Comparison of ENCODE assay signal across 17 cellular contexts in genomic region chr4:168993724-168994510, GRCh38. TPM values are rescaled to one million over a fixed set of nuclear protein-coding genes. Genes with fewer than 3 reads are reported as not detected.
DNase-seq lines count a peak whose midpoint lies in the region; ATAC-seq, FAIRE-seq and TF ChIP-seq lines count a peak whose summit lies in the region.
"Had no signal": no experiment of that assay in that cellular context is flagged by ENCODE, and none has a peak within 500 bp of the region (broad histone marks: within the 10 kb centered on the region; RNA-seq: fewer than 3 reads in every experiment).

No MANE protein-coding gene starts in this region.

- H3K14ac ChIP-seq in H1 (ENCODE audit: insufficient read length): no peak overlapping the region

- H3K4me1 ChIP-seq in H1 (replicated peaks in 1 of 4; ENCODE audit: control insufficient read depth in 3 of 4, insufficient read depth in 4 of 4, low read length in 3 of 4): no peaks in the 10 kb centered on the region
- H3K4me1 ChIP-seq: upper lobe of left lung had no signal

- H3K27ac ChIP-seq in H1 (ENCODE audit: low read depth, low read length): no peak overlapping the region
- H3K27ac ChIP-seq: KMS-11, upper lobe of left lung had no signal

- no peak overlapping the region for H2BK12ac ChIP-seq in H1 (ENCODE audit: low read depth, low read length)

- no peaks in the 10 kb centered on the region for H3K23me2 ChIP-seq in H1 (ENCODE audit: low read depth, low read length)

- WGBS in H1 (ENCODE audit: extremely low coverage in 1 of 2, insufficient coverage in 1 of 2, insufficient read length in 1 of 2, insufficient replicate concordance in 2 of 2, low coverage in 1 of 2, low lambda C conversion rate in 2 of 2, missing lambda C conversion rate in 1 of 2), 2 experiments: 95% methylated on average over 13 of the region's 13 CpGs; no CpG with 5 or more reads in 1 of the 2 experiments

- no peak overlapping the region for H2AK5ac ChIP-seq in H1 (ENCODE audit: low read depth, low read length)

- H3K79me2 ChIP-seq in H1 (ENCODE audit: control insufficient read depth in 1 of 2, insufficient read depth in 2 of 2, low read length in 2 of 2): no peaks in the 10 kb centered on the region; a peak in 1 of 4 replicates

- no peak overlapping the region for H4K8ac ChIP-seq in H1 (ENCODE audit: extremely low read depth, insufficient read depth, low read length)

- no peak overlapping the region for H3K23ac ChIP-seq in H1 (ENCODE audit: insufficient read length)

- TF ChIP-seq CTCF in CD14-positive monocyte (IDR thresholded peaks at IDR 0.05) (no peak), NB4 (IDR thresholded peaks at IDR 0.05; ENCODE audit: low read depth, low read length) (no peak), H1 (IDR thresholded peaks at IDR 0.05; ENCODE audit: control extremely low read depth in 1 of 3, insufficient read depth in 1 of 3, low read depth in 1 of 3, low read length in 3 of 3) (no peak), neural crest cell (conservative IDR thresholded peaks at IDR 0.05) (no peak)

- H3K4me3 ChIP-seq in NB4 (ENCODE audit: low read depth, low read length): no peak overlapping the region
- H3K4me3 ChIP-seq in H1 (ENCODE audit: extremely low read depth in 1 of 4, insufficient read depth in 2 of 4, low read depth in 3 of 4, low read length in 4 of 4): no peak overlapping the region
- H3K4me3 ChIP-seq: upper lobe of left lung had no signal

- no peak overlapping the region for H2BK5ac ChIP-seq in H1 (ENCODE audit: low read depth, low read length)

- H4K91ac ChIP-seq in H1 (replicated peaks; ENCODE audit: insufficient read length, low read length): no peak overlapping the region

- no peak overlapping the region for H2AFZ ChIP-seq in H1 (ENCODE audit: low read length)

- no peak overlapping the region for H3K18ac ChIP-seq in H1 (ENCODE audit: extremely low read depth, low read length)

- H3K9me3 ChIP-seq in H1 (ENCODE audit: insufficient read depth in 2 of 2, low read depth in 1 of 2, low read length in 1 of 2): no peaks in the 10 kb centered on the region
- H3K9me3 ChIP-seq: upper lobe of left lung had no signal

- no peak for TF ChIP-seq POLR2A in NB4 (IDR thresholded peaks at IDR 0.05; ENCODE audit: extremely low read depth, insufficient read length)
- TF ChIP-seq POLR2A in H1 (IDR thresholded peaks at IDR 0.05; ENCODE audit: control extremely low read depth in 1 of 2, low read depth in 2 of 2, low read length in 2 of 2): no peak

- no peak overlapping the region for H3K4me3 Mint-ChIP-seq in CD14-positive monocyte
- no peak overlapping the region for H3K4me3 Mint-ChIP-seq in neural crest cell
- H3K4me3 Mint-ChIP-seq: activated naive CD4-positive, alpha-beta T cell treated with anti-CD3 and anti-CD28 coated beads, Interleukin-2, amount 50 U/mL, for 24 hours; CD4-positive, CD25-positive, alpha-beta regulatory T cell had no signal

- TF ChIP-seq EP300 in H1 (IDR thresholded peaks at IDR 0.05; ENCODE audit: borderline replicate concordance in 1 of 2, low read depth in 2 of 2, low read length in 2 of 2): no peak

- intact Hi-C loops in CD14-positive monocyte (cut with micrococcal nuclease): no loop called here

- H3K79me1 ChIP-seq in H1 (ENCODE audit: low read depth, low read length): peaks cover 2% of the 10 kb centered on the region; the same call in 1 of the 2 replicates

- H3K4me2 ChIP-seq in H1 (ENCODE audit: insufficient read depth in 1 of 2, low read depth in 2 of 2, low read length in 2 of 2): no peak overlapping the region
- H3K4me2 ChIP-seq: KMS-11 had no signal

- peaks cover 22% of the 10 kb centered on the region for H3K4me1 Mint-ChIP-seq in CD14-positive monocyte
- peaks cover 3% of the 10 kb centered on the region for H3K4me1 Mint-ChIP-seq in neural crest cell

- CTCF ChIA-PET in H1 (lab: Charles Lee; ENCODE audit: partially characterized antibody): interaction anchor here (0.6 kb wide), 1 partner anchor 168 kb away, joined by 3 read pairs; no protein-coding TSS in a partner anchor

- H4K5ac ChIP-seq in H1 (ENCODE audit: insufficient read length, low read depth, low read length): no peak overlapping the region

- H3K27me3 Mint-ChIP-seq in CD14-positive monocyte (ENCODE audit: low read depth in 3 of 3): no peaks in the 10 kb centered on the region
- no peaks in the 10 kb centered on the region for H3K27me3 Mint-ChIP-seq in neural crest cell (ENCODE audit: low read depth)
- H3K27me3 Mint-ChIP-seq: activated naive CD4-positive, alpha-beta T cell treated with anti-CD3 and anti-CD28 coated beads, Interleukin-2, amount 50 U/mL, for 24 hours; CD4-positive, CD25-positive, alpha-beta regulatory T cell had no signal

- TF ChIP-seq RAD21 in H1 (IDR thresholded peaks at IDR 0.05 in 1 of 2, conservative IDR thresholded peaks at IDR 0.05 in 1 of 2; ENCODE audit: low read depth in 2 of 2, low read length in 2 of 2): no peak

- no peak overlapping the region for H3K56ac ChIP-seq in H1 (replicated peaks; ENCODE audit: insufficient read length, low read depth, low read length)

- H3K9ac ChIP-seq in H1 (replicated peaks in 1 of 4; ENCODE audit: extremely low read depth in 1 of 4, low read depth in 3 of 4, low read length in 3 of 4): no peak overlapping the region
- H3K9ac ChIP-seq: KMS-11 had no signal

- H3K27me3 ChIP-seq in H1 (replicated peaks in 1 of 4; ENCODE audit: control insufficient read depth in 3 of 4, extremely low read depth in 1 of 4, insufficient read depth in 3 of 4, low read length in 3 of 4): no peaks in the 10 kb centered on the region
- H3K27me3 ChIP-seq: upper lobe of left lung had no signal

- H3K4ac ChIP-seq in H1 (replicated peaks; ENCODE audit: insufficient read length, low read depth, low read length): no peak overlapping the region

- ATAC-seq in GM21717 (IDR thresholded peaks at IDR 0.05; ENCODE audit: unreplicated experiment): no peak

- DNase-seq in CD14-positive monocyte (ENCODE audit: low spot score) (no peak), NB4 (ENCODE audit: low read depth) (peak; percentile 9), H1 (ENCODE audit: low read depth in 1 of 2, low spot score in 2 of 2) (no peak), neural crest cell (ENCODE audit: low read depth, low spot score) (no peak), NCI-H2081 treated with DMSO at 0.1 percent for 48 hours (lab: John Stamatoyannopoulos, UW) (no peak), GM19238 (ENCODE audit: insufficient read length, low spot score) (no peak)
- no peak for DNase-seq in central memory CD4-positive, alpha-beta T cell
- DNase-seq: activated CD4-positive, alpha-beta T cell treated with anti-CD3 and anti-CD28 coated beads, Interleukin-2, amount 50 U/mL, for 4 hours; CD4-positive, CD25-positive, alpha-beta regulatory T cell; dermis blood vessel endothelial cell; glutamatergic neuron; NCI-H226; retina; upper lobe of left lung had no signal

- H3K36me3 Mint-ChIP-seq in CD14-positive monocyte (peaks cover 49 to 62% of the 10 kb centered on the region in 2 donors), neural crest cell (ENCODE audit: low read depth) (peaks cover 6% of the 10 kb centered on the region)

- H4K20me1 ChIP-seq in H1 (replicated peaks in 1 of 2; ENCODE audit: control insufficient read depth in 1 of 2, insufficient read depth in 2 of 2, low read length in 2 of 2): peaks cover 0 to 2% of the 10 kb centered on the region in 2 experiments

- peaks cover 0 to 48% (median 8%) of the 10 kb centered on the region in 4 experiments; a peak in 5 of 8 replicates for H3K36me3 ChIP-seq in H1 (ENCODE audit: control insufficient read depth in 2 of 4, insufficient read depth in 4 of 4, low read length in 3 of 4)

- no peak overlapping the region for H2BK120ac ChIP-seq in H1 (replicated peaks; ENCODE audit: low read depth, low read length)

- H3K9me3 Mint-ChIP-seq in CD14-positive monocyte (no peaks in the 10 kb centered on the region), neural crest cell (no peaks in the 10 kb centered on the region)
- H3K9me3 Mint-ChIP-seq: activated naive CD4-positive, alpha-beta T cell treated with anti-CD3 and anti-CD28 coated beads, Interleukin-2, amount 50 U/mL, for 24 hours; CD4-positive, CD25-positive, alpha-beta regulatory T cell had no signal

- no peak overlapping the region for H2BK20ac ChIP-seq in H1 (ENCODE audit: low read length)

- POLR2A ChIA-PET in H1 (lab: Charles Lee; ENCODE audit: partially characterized antibody): interaction anchor here (0.7 to 1.3 kb wide), 2 partner anchors 9 to 16 kb away, joined by 3 to 5 read pairs; partner anchors contain the start of gene CBR4

- peak overlapping the region in 5 of 7 donors; percentile 13 to 83 (median 51) for H3K27ac Mint-ChIP-seq in CD14-positive monocyte
- peak overlapping the region; percentile 28 for H3K27ac Mint-ChIP-seq in neural crest cell (ENCODE audit: unreplicated experiment)
- H3K27ac Mint-ChIP-seq: activated naive CD4-positive, alpha-beta T cell treated with anti-CD3 and anti-CD28 coated beads, Interleukin-2, amount 50 U/mL, for 24 hours; CD4-positive, CD25-positive, alpha-beta regulatory T cell had no signal

- H2BK15ac ChIP-seq in H1 (ENCODE audit: low read length): no peak overlapping the region

- peak; percentile 55 for FAIRE-seq in H1 (lab: Jason Lieb, UNC)

TF ChIP-seq in H1, 55 proteins besides CTCF, POLR2A, EP300 and RAD21 (continues in another document):
- TF ChIP-seq RBBP5 (IDR thresholded peaks at IDR 0.05; ENCODE audit: borderline replicate concordance, low read depth, low read length): no peak
- TF ChIP-seq SP1 (IDR thresholded peaks at IDR 0.05; ENCODE audit: low read depth, low read length): no peak
- TF ChIP-seq RNF2 (IDR thresholded peaks at IDR 0.05; ENCODE audit: borderline replicate concordance, low read depth, low read length, missing control alignments, poor library complexity, severe bottlenecking): no peak
- TF ChIP-seq CEBPB (IDR thresholded peaks at IDR 0.05; ENCODE audit: low read depth, low read length): no peak
- no peak for TF ChIP-seq CHD2 (IDR thresholded peaks at IDR 0.05; ENCODE audit: low read length)
- TF ChIP-seq RXRA (IDR thresholded peaks at IDR 0.05; ENCODE audit: insufficient read depth, low read depth, low read length): no peak
- TF ChIP-seq BACH1 (IDR thresholded peaks at IDR 0.05; ENCODE audit: low read length): no peak
- TF ChIP-seq BRCA1 (IDR thresholded peaks at IDR 0.05; ENCODE audit: low read depth, low read length): no peak
- TF ChIP-seq JUN (IDR thresholded peaks at IDR 0.05; ENCODE audit: low read depth, low read length): no peak

RNA-seq across cellular contexts. Expression of gene CBR4, which starts 16.1 kb away (rescaled TPM):
- polyA plus RNA-seq in CD14-positive monocyte (1 to 10 TPM; 2.8 to 4.1 TPM), H1 (2011; rRNA removed) (7.3 and 8.6 TPM in 2 replicates)
- 29.5 and 30.6 TPM in 2 replicates for total RNA-seq in H1 (2021; fragmentation: NEBNext Ultra II Directional; extraction: Animal tissue kit (Norgen Biotek cat#: 25700))
- 10.4 TPM for polyA plus RNA-seq in H1 (2011; cell fraction: cytosol; rRNA removed)
- polyA plus RNA-seq in H1 (2011; cell fraction: nucleus; rRNA removed): 6.0 TPM
- polyA plus RNA-seq in H1 (2012, experiment 1 of 2): 12.7 to 16.0 TPM (median 15.1 TPM) in 4 replicates
- polyA plus RNA-seq in H1 (2012, experiment 2 of 2): 1.9 TPM
- 18.1 TPM for polyA plus RNA-seq in H1 (2013, experiment 1 of 2)
- polyA plus RNA-seq in H1 (2013, experiment 2 of 2): 16.8 TPM
- 10.1 and 14.5 TPM in 2 replicates for polyA minus RNA-seq in H1 (2011; rRNA and poly(A)+ RNA removed)
- 9.8 TPM for polyA minus RNA-seq in H1 (2011; cell fraction: cytosol; rRNA and poly(A)+ RNA removed)
- polyA minus RNA-seq in H1 (2011; cell fraction: nucleus; rRNA and poly(A)+ RNA removed): 21.6 TPM
- 36.0 and 37.0 TPM in 2 replicates for total RNA-seq in neural crest cell
